ENCODE assay signal across 15 cellular contexts in the genomic region with DNA sequence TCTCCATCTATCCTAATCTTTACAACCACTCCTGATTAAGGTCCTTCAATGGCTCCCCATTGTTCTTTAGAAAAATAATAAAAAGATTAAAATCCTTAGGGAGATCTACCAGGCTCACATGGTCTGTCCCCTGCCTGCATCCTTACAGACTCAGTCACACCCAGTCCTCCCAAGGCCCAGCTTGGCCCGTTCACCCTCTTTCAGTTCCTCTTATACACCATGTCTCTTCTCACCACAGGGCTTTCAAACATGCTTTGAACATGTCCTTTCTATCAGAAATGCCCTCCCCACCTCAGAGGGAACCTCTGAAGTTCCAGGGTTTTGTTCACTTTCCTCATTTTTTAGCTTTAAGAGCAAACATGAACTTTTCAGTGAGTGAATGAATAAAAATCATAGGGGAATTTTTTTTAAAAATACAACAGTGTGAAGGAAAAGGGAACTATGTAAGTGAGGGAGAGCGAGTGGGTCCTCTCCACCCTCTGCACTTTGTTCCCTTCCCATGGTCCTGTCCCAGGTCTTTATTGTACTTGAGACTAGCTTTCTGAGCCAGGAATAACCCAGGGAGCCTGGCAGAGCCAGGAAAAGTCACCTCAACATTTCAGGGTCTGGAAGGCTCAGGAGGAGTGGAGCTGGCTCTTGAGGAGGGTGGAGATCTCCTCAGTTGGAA. TPM values are rescaled to one million over a fixed set of nuclear protein-coding genes. Genes with fewer than 3 reads are reported as not detected.
DNase-seq lines count a peak whose midpoint lies in the region; ATAC-seq and TF ChIP-seq lines count a peak whose summit lies in the region.
"Had no signal": no experiment of that assay in that cellular context is flagged by ENCODE, and none has a peak within 500 bp of the region (broad histone marks: within the 10 kb centered on the region; RNA-seq: fewer than 3 reads in every experiment).

No MANE protein-coding gene starts in this region.

- ATAC-seq in GM19324 (IDR thresholded peaks at IDR 0.05; ENCODE audit: low FRiP score, unreplicated experiment) (peak; percentile 97), HG02678 (IDR thresholded peaks at IDR 0.05; ENCODE audit: unreplicated experiment) (peak; percentile 98), HG03457 (IDR thresholded peaks at IDR 0.05; ENCODE audit: unreplicated experiment) (peak; percentile 96)
- no peak for ATAC-seq in activated CD8-positive, alpha-beta T cell treated with anti-CD3 and anti-CD28 coated beads for 36 hours
- ATAC-seq: lower lobe of right lung had no signal

- intact Hi-C loops in activated CD8-positive, alpha-beta T cell treated with anti-CD3 and anti-CD28 coated beads for 36 hours (cut with micrococcal nuclease): no loop called here

- H3K27ac Mint-ChIP-seq in type B pancreatic cell: no peak overlapping the region
- H3K27ac Mint-ChIP-seq in activated CD8-positive, alpha-beta T cell treated with anti-CD3 and anti-CD28 coated beads for 36 hours: no peak overlapping the region
- H3K27ac Mint-ChIP-seq: activated naive CD8-positive, alpha-beta T cell had no signal

- H3K4me1 Mint-ChIP-seq in type B pancreatic cell (ENCODE audit: unreplicated experiment): peaks cover 3% of the 10 kb centered on the region
- no peaks in the 10 kb centered on the region for H3K4me1 Mint-ChIP-seq in activated CD8-positive, alpha-beta T cell treated with anti-CD3 and anti-CD28 coated beads for 36 hours (ENCODE audit: low read depth)

- no peaks in the 10 kb centered on the region for H3K9me3 Mint-ChIP-seq in type B pancreatic cell
- H3K9me3 Mint-ChIP-seq in activated CD8-positive, alpha-beta T cell treated with anti-CD3 and anti-CD28 coated beads for 36 hours: no peaks in the 10 kb centered on the region

- POLR2A ChIA-PET in activated CD8-positive, alpha-beta T cell treated with anti-CD3 and anti-CD28 coated beads for 36 hours (lab: Charles Lee): interaction anchor here (0.7 kb wide), 1 partner anchor 292 kb away, joined by 3 read pairs; no protein-coding TSS in a partner anchor

- CTCF ChIA-PET in activated CD8-positive, alpha-beta T cell treated with anti-CD3 and anti-CD28 coated beads for 36 hours (lab: Charles Lee): interaction anchor here (0.8 kb wide), 1 partner anchor 10 kb away, joined by 4 read pairs; no protein-coding TSS in a partner anchor

- no peak overlapping the region for H3K4me3 Mint-ChIP-seq in type B pancreatic cell
- H3K4me3 Mint-ChIP-seq in activated CD8-positive, alpha-beta T cell treated with anti-CD3 and anti-CD28 coated beads for 36 hours: no peak overlapping the region
- H3K4me3 Mint-ChIP-seq: activated naive CD8-positive, alpha-beta T cell had no signal

- TF ChIP-seq CTCF in GM10266 (IDR thresholded peaks at IDR 0.05; ENCODE audit: control insufficient read depth, insufficient read depth, low read depth, missing control alignments) (no peak), type B pancreatic cell (conservative IDR thresholded peaks at IDR 0.05) (no peak)
- no peak for TF ChIP-seq CTCF in activated CD8-positive, alpha-beta T cell treated with anti-CD3 and anti-CD28 coated beads for 36 hours (IDR thresholded peaks at IDR 0.05)

- no peaks in the 10 kb centered on the region for H3K36me3 Mint-ChIP-seq in type B pancreatic cell
- no peaks in the 10 kb centered on the region for H3K36me3 Mint-ChIP-seq in activated CD8-positive, alpha-beta T cell treated with anti-CD3 and anti-CD28 coated beads for 36 hours (ENCODE audit: low read depth)
- H3K36me3 Mint-ChIP-seq: activated naive CD8-positive, alpha-beta T cell had no signal

- H3K27me3 Mint-ChIP-seq in type B pancreatic cell: peaks cover 24% of the 10 kb centered on the region
- peaks cover 1% of the 10 kb centered on the region for H3K27me3 Mint-ChIP-seq in activated CD8-positive, alpha-beta T cell treated with anti-CD3 and anti-CD28 coated beads for 36 hours

- DNase-seq in GM10266 (ENCODE audit: extremely low spot score) (peak; percentile 35), type B pancreatic cell (ENCODE audit: extremely low spot score, unreplicated experiment) (no peak), DMS 273 (lab: John Stamatoyannopoulos, UW; ENCODE audit: unreplicated experiment) (no peak)
- DNase-seq in activated CD8-positive, alpha-beta T cell treated with anti-CD3 and anti-CD28 coated beads for 36 hours: no peak
- no peak for DNase-seq in stimulated activated CD4-positive, alpha-beta T cell treated with anti-CD3 and anti-CD28 coated beads, Interleukin-2, amount 100 ng/mL, for 48 hours
- DNase-seq: dermis blood vessel endothelial cell, lower lobe of right lung, NCI-H187, SHP77 had no signal

RNA-seq across cellular contexts. Expression of a gene that starts 55.3 kb away (rescaled TPM):
- total RNA-seq in type B pancreatic cell (ENCODE audit: low replicate concordance): 2.2 and 5.2 TPM in 2 replicates
- total RNA-seq in activated CD8-positive, alpha-beta T cell treated with anti-CD3 and anti-CD28 coated beads for 36 hours: not detected
- total RNA-seq: dermis blood vessel endothelial cell, glomerular endothelial cell, lower lobe of right lung, vagina had no signal
